Comparison of ENCODE assay signal across 8 cellular contexts in genomic region chr9:127568971-127569818, GRCh38. TPM values are rescaled to one million over a fixed set of nuclear protein-coding genes. Genes with fewer than 3 reads are reported as not detected.
DNase-seq lines count a peak whose midpoint lies in the region; ATAC-seq and TF ChIP-seq lines count a peak whose summit lies in the region.

No MANE protein-coding gene starts in this region.

- peak; percentile 48 for DNase-seq in DMS153 treated with DMSO at 0.1 percent for 48 hours (lab: John Stamatoyannopoulos, UW; ENCODE audit: unreplicated experiment)
- peak; percentile 74 for DNase-seq in NCI-H748 treated with DMSO at 0.1 percent for 48 hours (lab: John Stamatoyannopoulos, UW)
- peak; percentile 38 to 69 for DNase-seq in activated CD8-positive, alpha-beta memory T cell treated with anti-CD3 and anti-CD28 coated beads for 1 hour (ENCODE audit: extremely low read depth in 1 of 2, low read depth in 1 of 2)
- peak; percentile 82 for DNase-seq in lung (ENCODE audit: low spot score)
- peak; percentile 48 to 84 (median 51) for DNase-seq in stimulated activated CD4-positive, alpha-beta T cell treated with anti-CD3 and anti-CD28 coated beads, TNF-alpha, amount 100 ng/mL, for 48 hours (ENCODE audit: low read depth in 3 of 3)

- peak overlapping the region; percentile 82 for H3K27ac ChIP-seq in ectodermal cell (ENCODE audit: insufficient read depth, low read depth, low read length, poor library complexity, severe bottlenecking)
- H3K27ac ChIP-seq in lung (ENCODE audit: low read depth in 1 of 2, low read length in 1 of 2), result peak overlapping the region; percentile 76 to 94

- peak overlapping the region; percentile 62 for H3K4me3 ChIP-seq in ectodermal cell (ENCODE audit: insufficient read depth, low read depth, low read length)
- H3K4me3 ChIP-seq in lung, result peak overlapping the region; percentile 92

- H3K4me1 ChIP-seq in ectodermal cell (ENCODE audit: control insufficient read depth, insufficient read depth, low read length) (peaks cover 26% of the 10 kb centered on the region), lung (ENCODE audit: control insufficient read depth in 2 of 2, insufficient read depth in 2 of 2, low read length in 2 of 2) (peaks cover 0 to 18% of the 10 kb centered on the region in 2 donors)

- no peaks in the 10 kb centered on the region for H3K36me3 ChIP-seq in ectodermal cell (ENCODE audit: control insufficient read depth, insufficient read depth, low read length)
- peaks cover 0 to 5% of the 10 kb centered on the region in 2 donors for H3K36me3 ChIP-seq in lung (ENCODE audit: control insufficient read depth in 2 of 2, insufficient read depth in 2 of 2, low read length in 2 of 2)

- ATAC-seq in HG02852 (IDR thresholded peaks at IDR 0.05; ENCODE audit: unreplicated experiment) (peak; percentile 57), lung (ENCODE audit: insufficient read depth, low FRiP score) (peak; percentile 61), GM18870 (IDR thresholded peaks at IDR 0.05; ENCODE audit: unreplicated experiment) (no peak)

- peaks cover 14% of the 10 kb centered on the region for H3K27me3 ChIP-seq in ectodermal cell (ENCODE audit: control insufficient read depth, insufficient read depth, low read length, poor library complexity, severe bottlenecking)
- no peaks in the 10 kb centered on the region for H3K27me3 ChIP-seq in lung (ENCODE audit: control insufficient read depth, insufficient read depth)

- H3K9me3 ChIP-seq in ectodermal cell (ENCODE audit: control insufficient read depth, low read length) (no peaks in the 10 kb centered on the region), lung (ENCODE audit: control insufficient read depth in 2 of 2, insufficient read depth in 1 of 2, low read length in 1 of 2) (no peaks in the 10 kb centered on the region)

- WGBS in ectodermal cell, 2 experiments, result 1% methylated on average over 59 to 62 of the region's 76 CpGs
- WGBS in lung, 2 donors, result 1% methylated on average over 34 to 75 of the region's 76 CpGs

- no peak for TF ChIP-seq CTCF in lung (IDR thresholded peaks at IDR 0.05; ENCODE audit: control extremely low read depth, extremely low read depth)

RNA-seq across cellular contexts. Expression of gene STXBP1, which starts 42.9 kb away (rescaled TPM):
- 27.4 TPM for polyA plus RNA-seq in ectodermal cell (2013, experiment 1 of 4)
- 19.4 TPM for polyA plus RNA-seq in ectodermal cell (2013, experiment 2 of 4)
- polyA plus RNA-seq in ectodermal cell (2013, experiment 3 of 4), result 19.2 TPM
- polyA plus RNA-seq in ectodermal cell (2013, experiment 4 of 4), result 20.4 TPM
- total RNA-seq in lung, result 10 to 100 TPM; 61.5 to 65.8 TPM
- 10 to 100 TPM; 19.2 to 32.0 TPM for polyA plus RNA-seq in lung
